ENCODE assay signal across 18 cellular contexts in genomic region chr5:157004893-157005551, GRCh38. TPM values are rescaled to one million over a fixed set of nuclear protein-coding genes. Genes with fewer than 3 reads are reported as not detected.
DNase-seq lines count a peak whose midpoint lies in the region; ATAC-seq lines count a peak whose summit lies in the region.
"Had no signal": no experiment of that assay in that cellular context is flagged by ENCODE, and none has a peak within 500 bp of the region (broad histone marks: within the 10 kb centered on the region; RNA-seq: fewer than 3 reads in every experiment).

No MANE protein-coding gene starts in this region.

- no peaks in the 10 kb centered on the region for H3K27me3 ChIP-seq in SJCRH30
- H3K27me3 ChIP-seq: ascending aorta, thyroid gland had no signal

- no peaks in the 10 kb centered on the region for H3K9me3 ChIP-seq in SJCRH30 (replicated peaks)
- H3K9me3 ChIP-seq: prostate gland, thyroid gland had no signal

- H3K36me3 Mint-ChIP-seq in activated naive CD8-positive, alpha-beta T cell treated with anti-CD3 and anti-CD28 coated beads, Interleukin-2, amount 50 U/mL, for 24 hours (ENCODE audit: low read depth) = peaks cover 11% of the 10 kb centered on the region
- H3K36me3 Mint-ChIP-seq in activated naive CD8-positive, alpha-beta T cell treated with anti-CD3 and anti-CD28 coated beads for 36 hours = peaks cover 26% of the 10 kb centered on the region

- H3K27me3 Mint-ChIP-seq in activated naive CD8-positive, alpha-beta T cell treated with anti-CD3 and anti-CD28 coated beads, Interleukin-2, amount 50 U/mL, for 24 hours = no peaks in the 10 kb centered on the region
- no peaks in the 10 kb centered on the region for H3K27me3 Mint-ChIP-seq in activated naive CD8-positive, alpha-beta T cell treated with anti-CD3 and anti-CD28 coated beads for 36 hours

- peaks cover 17% of the 10 kb centered on the region for H3K9me3 Mint-ChIP-seq in activated naive CD8-positive, alpha-beta T cell treated with anti-CD3 and anti-CD28 coated beads, Interleukin-2, amount 50 U/mL, for 24 hours
- peaks cover 21% of the 10 kb centered on the region for H3K9me3 Mint-ChIP-seq in activated naive CD8-positive, alpha-beta T cell treated with anti-CD3 and anti-CD28 coated beads for 36 hours

- H3K4me1 ChIP-seq in SJCRH30 = no peaks in the 10 kb centered on the region
- H3K4me1 ChIP-seq: ascending aorta, prostate gland, thyroid gland had no signal

- no peak for DNase-seq in activated naive CD8-positive, alpha-beta T cell treated with anti-CD3 and anti-CD28 coated beads, Interleukin-2, amount 50 U/mL, for 24 hours
- no peak for DNase-seq in activated naive CD8-positive, alpha-beta T cell treated with anti-CD3 and anti-CD28 coated beads for 36 hours
- peak; percentile 49 for DNase-seq in astrocyte of the hippocampus (ENCODE audit: low read depth, low spot score)
- no peak for DNase-seq in DMS79 (lab: John Stamatoyannopoulos, UW)
- no peak for DNase-seq in SJCRH30
- DNase-seq: activated CD4-positive, CD25-positive, alpha-beta regulatory T cell; activated T-cell treated with anti-CD3 and anti-CD28 coated beads for 4 hours; NCI-H1048; NCI-H345; thyroid gland had no signal

- H3K27ac Mint-ChIP-seq in activated naive CD8-positive, alpha-beta T cell treated with anti-CD3 and anti-CD28 coated beads, Interleukin-2, amount 50 U/mL, for 24 hours = no peak overlapping the region
- no peak overlapping the region for H3K27ac Mint-ChIP-seq in activated naive CD8-positive, alpha-beta T cell treated with anti-CD3 and anti-CD28 coated beads for 36 hours
- H3K27ac Mint-ChIP-seq: dendritic cell treated with granulocyte-macrophage colony-stimulating factor and Interleukin-4, amounts not matched to agents 40 ng/mL and 50 ng/mL, for 4 days; IgD-negative memory B cell had no signal

- peaks cover 17% of the 10 kb centered on the region for H3K4me1 Mint-ChIP-seq in activated naive CD8-positive, alpha-beta T cell treated with anti-CD3 and anti-CD28 coated beads, Interleukin-2, amount 50 U/mL, for 24 hours
- H3K4me1 Mint-ChIP-seq in activated naive CD8-positive, alpha-beta T cell treated with anti-CD3 and anti-CD28 coated beads for 36 hours = peaks cover 18% of the 10 kb centered on the region
- H3K4me1 Mint-ChIP-seq: IgD-negative memory B cell had no signal

- H3K36me3 ChIP-seq in SJCRH30 = no peaks in the 10 kb centered on the region
- H3K36me3 ChIP-seq: ascending aorta, prostate gland, thyroid gland had no signal

- peak; percentile 94 for ATAC-seq in activated naive CD8-positive, alpha-beta T cell treated with anti-CD3 and anti-CD28 coated beads, Interleukin-2, amount 50 U/mL, for 24 hours
- peak; percentile 60 for ATAC-seq in HG02884 (IDR thresholded peaks at IDR 0.05; ENCODE audit: unreplicated experiment)
- ATAC-seq in esophagus mucosa = no peak
- no peak for ATAC-seq in GM18867 (IDR thresholded peaks at IDR 0.05; ENCODE audit: unreplicated experiment)
- ATAC-seq: HCT116 had no signal

- H3K4me3 ChIP-seq in SJCRH30 = no peak overlapping the region
- H3K4me3 ChIP-seq: ascending aorta, prostate gland, thyroid gland had no signal

- no peak overlapping the region for H3K27ac ChIP-seq in SJCRH30
- H3K27ac ChIP-seq: ascending aorta, prostate gland, thyroid gland had no signal

- H3K4me3 Mint-ChIP-seq in activated naive CD8-positive, alpha-beta T cell treated with anti-CD3 and anti-CD28 coated beads, Interleukin-2, amount 50 U/mL, for 24 hours = no peak overlapping the region
- H3K4me3 Mint-ChIP-seq in activated naive CD8-positive, alpha-beta T cell treated with anti-CD3 and anti-CD28 coated beads for 36 hours = no peak overlapping the region
- H3K4me3 Mint-ChIP-seq: dendritic cell treated with granulocyte-macrophage colony-stimulating factor and Interleukin-4, amounts not matched to agents 40 ng/mL and 50 ng/mL, for 4 days; IgD-negative memory B cell had no signal

RNA-seq across cellular contexts. Expression of gene TIMD4, which starts 42.0 kb away (rescaled TPM):
- 1 to 10 TPM; 1.2 to 1.3 TPM for total RNA-seq in activated naive CD8-positive, alpha-beta T cell treated with anti-CD3 and anti-CD28 coated beads for 36 hours
- total RNA-seq in esophagus mucosa = 0.20 TPM
- total RNA-seq in SJCRH30 (2014; rRNA removed; shearing (Covaris generic)) = not detected in 2 replicates

RNA-seq across cellular contexts. Expression of gene HAVCR1, which starts 53.9 kb away (rescaled TPM):
- total RNA-seq in activated naive CD8-positive, alpha-beta T cell treated with anti-CD3 and anti-CD28 coated beads for 36 hours = under 1 TPM; 0.22 to 0.89 TPM
- not detected for total RNA-seq in esophagus mucosa
- 0.18 TPM in 1 of 2 replicates, not detected in the other for total RNA-seq in SJCRH30 (2014; rRNA removed; shearing (Covaris generic))
- total RNA-seq: ascending aorta had no signal

Comparison
In these comparisons a context has a peak if more than half of its experiments do, and no peak if none do; other contexts are left out.
1. ATAC-seq: peak in activated naive CD8-positive, alpha-beta T cell treated with anti-CD3 and anti-CD28 coated beads, Interleukin-2, amount 50 U/mL, for 24 hours (single experiment) and HG02884 (single experiment); none in esophagus mucosa (single experiment) and GM18867 (single experiment).